ENCODE assay signal across 14 cellular contexts in genomic region chr3:159458982-159459381, GRCh38.
A peak's percentile ranks its signal among the peaks of the same experiment; 100 is the strongest.
DNase-seq lines count a peak whose midpoint lies in the region; TF ChIP-seq lines count a peak whose summit lies in the region.
"Had no signal": no experiment of that assay in that cellular context is flagged by ENCODE, and none has a peak within 500 bp of the region (broad histone marks: within the 10 kb centered on the region; RNA-seq: fewer than 3 reads in every experiment).

No MANE protein-coding gene starts in this region.

- peak; percentile 26 for DNase-seq in NCI-H1105 treated with DMSO at 0.1 percent for 48 hours (lab: John Stamatoyannopoulos, UW)
- DNase-seq in NCI-H1105 (lab: John Stamatoyannopoulos, UW): no peak
- peak; percentile 40 to 88 for DNase-seq in NOMO-1 (lab: John Stamatoyannopoulos, UW; ENCODE audit: unreplicated experiment in 2 of 2)
- peak; percentile 18 for DNase-seq in epithelial cell of esophagus (ENCODE audit: low read depth)
- DNase-seq in mesothelial cell of epicardium (ENCODE audit: low spot score in 2 of 2, unreplicated experiment in 2 of 2): no peak
- no peak for DNase-seq in germinal center (ENCODE audit: low spot score)
- no peak for DNase-seq in activated CD8-positive, alpha-beta memory T cell treated with anti-CD3 and anti-CD28 coated beads, Interleukin-2, amount 50 U/mL, for 4 hours
- DNase-seq in NCI-H2081 (lab: John Stamatoyannopoulos, UW): no peak
- DNase-seq: CD8-positive, alpha-beta memory T cell; MM.1S; NCI-H1930; NCI-H526; SIG-M5 had no signal

- peaks cover 54% of the 10 kb centered on the region for H3K4me1 Mint-ChIP-seq in mesothelial cell of epicardium
- H3K4me1 Mint-ChIP-seq: CD8-positive, alpha-beta memory T cell had no signal

- no peaks in the 10 kb centered on the region for H3K36me3 Mint-ChIP-seq in mesothelial cell of epicardium

- no peak overlapping the region for H3K4me3 ChIP-seq in epithelial cell of esophagus (ENCODE audit: low read length)
- H3K4me3 ChIP-seq: BLaER1 had no signal

- peak overlapping the region; percentile 94 for H3K27ac Mint-ChIP-seq in mesothelial cell of epicardium
- H3K27ac Mint-ChIP-seq: CD8-positive, alpha-beta memory T cell had no signal

- H3K4me3 Mint-ChIP-seq in mesothelial cell of epicardium: no peak overlapping the region
- H3K4me3 Mint-ChIP-seq: CD8-positive, alpha-beta memory T cell had no signal

- no peak for TF ChIP-seq CTCF in epithelial cell of esophagus (IDR thresholded peaks at IDR 0.05; ENCODE audit: insufficient read depth, low read depth, low read length, missing control alignments)
- TF ChIP-seq CTCF in mesothelial cell of epicardium (IDR thresholded peaks at IDR 0.05; ENCODE audit: unreplicated experiment): no peak

- H3K9me3 Mint-ChIP-seq in mesothelial cell of epicardium: peaks cover 4% of the 10 kb centered on the region

- H3K27me3 Mint-ChIP-seq in mesothelial cell of epicardium (ENCODE audit: low read depth): no peaks in the 10 kb centered on the region

Comparison
In these comparisons a context has a peak if more than half of its experiments do, and no peak if none do; other contexts are left out.
1. DNase-seq: peak in NCI-H1105 treated with DMSO at 0.1 percent for 48 hours (single experiment), NOMO-1 (2 of 2) and epithelial cell of esophagus (single experiment); none in NCI-H1105 (single experiment), mesothelial cell of epicardium (0 of 2), germinal center (single experiment), activated CD8-positive, alpha-beta memory T cell treated with anti-CD3 and anti-CD28 coated beads, Interleukin-2, amount 50 U/mL, for 4 hours (single experiment) and NCI-H2081 (0 of 2).